37 cellular contexts compared by ENCODE assay signal in the genomic region with DNA sequence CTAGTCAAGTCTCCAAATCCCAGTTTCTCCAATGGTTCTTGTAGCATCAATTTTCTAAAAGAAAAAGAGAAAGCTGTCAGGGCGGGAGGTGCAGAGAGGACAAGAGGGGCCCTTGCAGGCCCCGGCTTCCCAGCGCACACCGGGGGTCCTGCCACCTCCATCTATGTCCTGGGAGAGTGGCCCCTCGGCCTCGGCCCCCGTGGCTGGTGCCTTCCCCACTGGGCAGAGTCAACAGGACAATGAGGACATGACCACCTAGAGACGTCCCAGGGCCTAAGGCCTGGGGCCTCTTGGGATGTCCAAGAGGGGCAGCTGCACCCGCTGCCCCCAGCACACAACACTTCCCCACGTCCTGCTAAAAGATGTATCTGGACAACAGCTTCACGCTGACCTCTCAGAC. TPM values are rescaled to one million over a fixed set of nuclear protein-coding genes. Genes with fewer than 3 reads are reported as not detected.
"Had no signal": no experiment of that assay in that cellular context is flagged by ENCODE, and none has a peak within 500 bp of the region (broad histone marks: within the 10 kb centered on the region; RNA-seq: fewer than 3 reads in every experiment).

No MANE protein-coding gene starts in this region.

- H3K4me3 Mint-ChIP-seq: activated CD4-positive, alpha-beta T cell treated with anti-CD3 and anti-CD28 coated beads, Interleukin-2, amount 10 ng/mL, durations not matched to agents 24 days and 14 days; activated CD8-positive, alpha-beta T cell treated with anti-CD3 and anti-CD28 coated beads for 36 hours; activated naive CD4-positive, alpha-beta T cell treated with anti-CD3 and anti-CD28 coated beads, Interleukin-2, amount 10 ng/mL, durations not matched to agents 7 days and 5 days; activated naive CD8-positive, alpha-beta T cell; activated naive CD8-positive, alpha-beta T cell treated with anti-CD3 and anti-CD28 coated beads, Interleukin-2, amount 50 U/mL, for 24 hours; activated T-cell treated with anti-CD3 and anti-CD28 coated beads, Interleukin-2, amount 50 U/mL, for 24 hours; brain; T-cell had no signal

- H3K36me3 Mint-ChIP-seq: activated naive CD8-positive, alpha-beta T cell had no signal

- H3K4me3 ChIP-seq: PC-9 had no signal

- DNase-seq: activated CD4-positive, alpha-beta T cell treated with anti-CD3 and anti-CD28 coated beads, Interleukin-2, amount 10 ng/mL, durations not matched to agents 24 days and 14 days; activated CD4-positive, alpha-beta T cell treated with anti-CD3 and anti-CD28 coated beads, Interleukin-2, amount 50 U/mL, for 4 hours; activated CD4-positive, CD25-positive, alpha-beta regulatory T cell; activated CD8-positive, alpha-beta T cell treated with anti-CD3 and anti-CD28 coated beads for 36 hours; activated effector memory CD4-positive, alpha-beta T cell treated with Interleukin-2 at 50 U/mL for 16 hours; activated naive CD4-positive, alpha-beta T cell treated with anti-CD3 and anti-CD28 coated beads, Interleukin-2, amount 10 ng/mL, durations not matched to agents 7 days and 5 days; activated naive CD8-positive, alpha-beta T cell treated with anti-CD3 and anti-CD28 coated beads, Interleukin-2, amount 50 U/mL, for 24 hours; activated T-cell treated with anti-CD3 and anti-CD28 coated beads, Interleukin-2, amount 50 U/mL, for 24 hours; anterior cingulate cortex; caudate nucleus; cerebellar nuclear complex; NCI-H1092 treated with DMSO at 0.1 percent for 48 hours; NCI-H1417; NCI-H146; NCI-H187; NCI-H2029 treated with DMSO at 0.1 percent for 48 hours; NCI-H2107; NCI-H2171; NCI-H510A; NCI-H526; NCI-H748 treated with DMSO at 0.1 percent for 48 hours; NK-92 treated with Interleukin-12 subunit alpha and Interleukin-12 subunit beta, amount 100 ng/mL, for 24 hours; PC-9; SIG-M5; T-cell; T-helper 2 cell; T-helper 9 cell; WERI-Rb-1 had no signal

- ATAC-seq: activated CD8-positive, alpha-beta T cell treated with anti-CD3 and anti-CD28 coated beads for 36 hours; activated naive CD8-positive, alpha-beta T cell treated with anti-CD3 and anti-CD28 coated beads, Interleukin-2, amount 50 U/mL, for 24 hours; Right ventricle myocardium inferior; SK-N-SH treated with all-trans-retinoic acid at 6 μM for 48 hours; T-cell had no signal

- H3K27me3 Mint-ChIP-seq: activated CD4-positive, alpha-beta T cell treated with anti-CD3 and anti-CD28 coated beads, Interleukin-2, amount 10 ng/mL, durations not matched to agents 24 days and 14 days; activated CD8-positive, alpha-beta T cell treated with anti-CD3 and anti-CD28 coated beads for 36 hours; activated naive CD8-positive, alpha-beta T cell; activated naive CD8-positive, alpha-beta T cell treated with anti-CD3 and anti-CD28 coated beads, Interleukin-2, amount 50 U/mL, for 24 hours; T-cell had no signal

- H3K4me2 ChIP-seq: PC-9 had no signal

- H3K9me3 Mint-ChIP-seq: activated CD4-positive, alpha-beta T cell treated with anti-CD3 and anti-CD28 coated beads, Interleukin-2, amount 10 ng/mL, durations not matched to agents 24 days and 14 days; activated CD8-positive, alpha-beta T cell treated with anti-CD3 and anti-CD28 coated beads for 36 hours; activated naive CD4-positive, alpha-beta T cell treated with anti-CD3 and anti-CD28 coated beads, Interleukin-2, amount 10 ng/mL, durations not matched to agents 7 days and 5 days; activated naive CD8-positive, alpha-beta T cell treated with anti-CD3 and anti-CD28 coated beads, Interleukin-2, amount 50 U/mL, for 24 hours; activated T-cell treated with anti-CD3 and anti-CD28 coated beads, Interleukin-2, amount 50 U/mL, for 24 hours; T-cell had no signal

- H3K27ac ChIP-seq: PC-9, RWPE1, WERI-Rb-1 had no signal

- H3K27ac Mint-ChIP-seq: activated CD4-positive, alpha-beta T cell treated with anti-CD3 and anti-CD28 coated beads, Interleukin-2, amount 10 ng/mL, durations not matched to agents 24 days and 14 days; activated CD8-positive, alpha-beta T cell treated with anti-CD3 and anti-CD28 coated beads for 36 hours; activated naive CD4-positive, alpha-beta T cell treated with anti-CD3 and anti-CD28 coated beads, Interleukin-2, amount 10 ng/mL, durations not matched to agents 7 days and 5 days; activated naive CD8-positive, alpha-beta T cell; activated naive CD8-positive, alpha-beta T cell treated with anti-CD3 and anti-CD28 coated beads, Interleukin-2, amount 50 U/mL, for 24 hours; activated T-cell treated with anti-CD3 and anti-CD28 coated beads, Interleukin-2, amount 50 U/mL, for 24 hours; brain; T-cell had no signal

RNA-seq across cellular contexts. Expression of gene CYP2W1, which starts 13.6 kb away (rescaled TPM):
- total RNA-seq: activated CD4-positive, alpha-beta T cell treated with anti-CD3 and anti-CD28 coated beads, Interleukin-2, amount 10 ng/mL, durations not matched to agents 24 days and 14 days; activated CD8-positive, alpha-beta memory T cell treated with anti-CD3 and anti-CD28 coated beads for 36 hours; activated CD8-positive, alpha-beta T cell treated with anti-CD3 and anti-CD28 coated beads for 36 hours; bronchial epithelial cell; M059J; PC-9; Right ventricle myocardium inferior; SK-MEL-5 had no signal
